Comparison of ENCODE assay signal across 11 cellular contexts in the genomic region with DNA sequence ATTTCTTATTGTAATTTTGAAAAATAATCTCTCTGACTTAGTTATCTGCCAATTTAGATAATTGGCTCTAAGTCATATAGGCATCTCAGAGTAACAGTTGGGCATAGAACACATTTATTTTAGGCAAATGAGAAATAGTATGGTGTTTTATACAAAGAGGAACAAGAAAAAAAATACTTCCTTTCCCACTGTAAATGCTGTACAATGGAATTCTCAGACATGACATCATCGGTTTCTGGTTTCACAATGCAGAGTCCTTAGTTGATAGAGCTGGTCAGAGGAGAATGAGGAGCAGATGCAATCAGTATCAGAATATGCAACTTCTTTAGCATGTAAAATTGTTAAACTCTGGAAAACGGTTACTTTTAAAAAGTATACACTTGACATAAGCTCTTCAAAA. TPM values are rescaled to one million over a fixed set of nuclear protein-coding genes. Genes with fewer than 3 reads are reported as not detected.
DNase-seq lines count a peak whose midpoint lies in the region; ATAC-seq and TF ChIP-seq lines count a peak whose summit lies in the region.
"Had no signal": no experiment of that assay in that cellular context is flagged by ENCODE, and none has a peak within 500 bp of the region (broad histone marks: within the 10 kb centered on the region; RNA-seq: fewer than 3 reads in every experiment).

No MANE protein-coding gene starts in this region.

- POLR2A ChIA-PET in MCF 10A (lab: Yijun Ruan, JAX): interaction anchor here (0.6 to 0.9 kb wide), 4 partner anchors 9 to 548 kb away, joined by 3 to 4 read pairs (median 3); no protein-coding TSS in a partner anchor

- H3K9me3 Mint-ChIP-seq in MCF 10A (ENCODE audit: unreplicated experiment) (no peaks in the 10 kb centered on the region), type B pancreatic cell (peaks cover 4% of the 10 kb centered on the region)

- H3K27ac ChIP-seq in breast epithelium (no peak overlapping the region), SJSA1 (peak overlapping the region; percentile 26; the same call in 1 of the 2 replicates)
- H3K27ac ChIP-seq: BLaER1 had no signal

- no peak for ATAC-seq in GM18505 (IDR thresholded peaks at IDR 0.05; ENCODE audit: unreplicated experiment)

- H3K36me3 Mint-ChIP-seq in MCF 10A (ENCODE audit: insufficient read depth, unreplicated experiment): no peaks in the 10 kb centered on the region
- no peaks in the 10 kb centered on the region for H3K36me3 Mint-ChIP-seq in type B pancreatic cell
- H3K36me3 Mint-ChIP-seq: activated naive CD8-positive, alpha-beta T cell had no signal

- TF ChIP-seq CTCF in MCF 10A (IDR thresholded peaks at IDR 0.05; ENCODE audit: unreplicated experiment) (no peak), breast epithelium (IDR thresholded peaks at IDR 0.05) (no peak), fibroblast of villous mesenchyme (IDR thresholded peaks at IDR 0.05; ENCODE audit: insufficient read depth, low read depth, low read length) (no peak), type B pancreatic cell (conservative IDR thresholded peaks at IDR 0.05) (no peak)

- H3K27me3 ChIP-seq in breast epithelium (no peaks in the 10 kb centered on the region), SJSA1 (replicated peaks) (no peaks in the 10 kb centered on the region)
- H3K27me3 ChIP-seq: BLaER1 had no signal

- no peak overlapping the region for H3K4me3 Mint-ChIP-seq in MCF 10A (ENCODE audit: unreplicated experiment)
- H3K4me3 Mint-ChIP-seq in type B pancreatic cell: peak overlapping the region; percentile 1
- H3K4me3 Mint-ChIP-seq: activated naive CD8-positive, alpha-beta T cell had no signal

- H3K4me1 ChIP-seq in breast epithelium (no peaks in the 10 kb centered on the region), SJSA1 (replicated peaks) (peaks cover 26% of the 10 kb centered on the region)
- H3K4me1 ChIP-seq: BLaER1 had no signal

- H3K4me3 ChIP-seq in breast epithelium (no peak overlapping the region), SJSA1 (no peak overlapping the region), fibroblast of villous mesenchyme (ENCODE audit: low read depth, low read length) (no peak overlapping the region)
- H3K4me3 ChIP-seq: BLaER1 had no signal

- CTCF ChIA-PET in MCF 10A (lab: Yijun Ruan, JAX): interaction anchor here (0.6 to 1.6 kb wide), 3 partner anchors 9 to 50 kb away, joined by 3 to 4 read pairs (median 3); no protein-coding TSS in a partner anchor

- H3K27ac Mint-ChIP-seq in MCF 10A (ENCODE audit: low read depth, unreplicated experiment): no peak overlapping the region
- H3K27ac Mint-ChIP-seq in type B pancreatic cell: peak overlapping the region; percentile 82
- H3K27ac Mint-ChIP-seq: activated naive CD8-positive, alpha-beta T cell had no signal

- no peaks in the 10 kb centered on the region for H3K27me3 Mint-ChIP-seq in MCF 10A (ENCODE audit: insufficient read depth, unreplicated experiment)
- no peaks in the 10 kb centered on the region for H3K27me3 Mint-ChIP-seq in type B pancreatic cell

- no peaks in the 10 kb centered on the region for H3K36me3 ChIP-seq in breast epithelium
- no peaks in the 10 kb centered on the region for H3K36me3 ChIP-seq in SJSA1
- H3K36me3 ChIP-seq: BLaER1 had no signal

- DNase-seq in MCF 10A (ENCODE audit: unreplicated experiment) (peak; percentile 72), breast epithelium (ENCODE audit: low spot score in 2 of 2) (no peak), SJSA1 (ENCODE audit: low read depth in 1 of 2, low spot score in 2 of 2) (peak in 1 of 2 experiments; percentile 69), fibroblast of villous mesenchyme (ENCODE audit: low read depth) (peak; percentile 61), type B pancreatic cell (ENCODE audit: extremely low spot score, unreplicated experiment) (no peak), DMS79 (lab: John Stamatoyannopoulos, UW) (no peak)
- DNase-seq in effector CD8-positive, alpha-beta T cell (lab: John Stamatoyannopoulos, UW): no peak
- DNase-seq: NCI-H187 had no signal

- H3K9me3 ChIP-seq in breast epithelium (no peaks in the 10 kb centered on the region), SJSA1 (replicated peaks) (no peaks in the 10 kb centered on the region)
- H3K9me3 ChIP-seq: BLaER1 had no signal

- TF ChIP-seq POLR2A in breast epithelium (IDR thresholded peaks at IDR 0.05) (no peak), GM18505 (IDR thresholded peaks at IDR 0.05; ENCODE audit: borderline replicate concordance, extremely low read depth, insufficient read depth, insufficient read length) (no peak)

- no TSS peak for BruUV-seq in MCF 10A (replicated peaks; lab: Mats Ljungman, UMichigan)

- intact Hi-C loops in MCF 10A (cut with micrococcal nuclease): no loop called here
- intact Hi-C loops in breast epithelium (cut with DNase I; ENCODE audit: low total_unique reads): no loop called here

- H3K4me1 Mint-ChIP-seq in MCF 10A (ENCODE audit: insufficient read depth, unreplicated experiment): peaks cover 22% of the 10 kb centered on the region
- peaks cover 18% of the 10 kb centered on the region for H3K4me1 Mint-ChIP-seq in type B pancreatic cell (ENCODE audit: unreplicated experiment)

RNA-seq across cellular contexts. Expression of a gene that starts 49.4 kb away (rescaled TPM):
- total RNA-seq in MCF 10A (2022) (38.3 and 55.1 TPM in 2 replicates), breast epithelium (100 to 1,000 TPM in 2 of 3 donors, 10 to 100 TPM in 1; 29.0 to 384 (median 177) TPM), fibroblast of villous mesenchyme (219 and 297 TPM in 2 replicates), type B pancreatic cell (ENCODE audit: low replicate concordance) (307 and 460 TPM in 2 replicates)
- 279 and 299 TPM in 2 replicates for total RNA-seq in SJSA1 (2014; rRNA removed; shearing (Covaris generic))

Comparison
In these comparisons a context has a peak if more than half of its experiments do, and no peak if none do; other contexts are left out.
1. DNase-seq: peak in MCF 10A (single experiment) and fibroblast of villous mesenchyme (single experiment); none in breast epithelium (0 of 2), type B pancreatic cell (single experiment), effector CD8-positive, alpha-beta T cell (single experiment) and DMS79 (single experiment).